Comparison of ENCODE assay signal across 10 cellular contexts in genomic region chr3:73029321-73029796, GRCh38. TPM values are rescaled to one million over a fixed set of nuclear protein-coding genes. Genes with fewer than 3 reads are reported as not detected.
DNase-seq lines count a peak whose midpoint lies in the region; ATAC-seq and TF ChIP-seq lines count a peak whose summit lies in the region.
"Had no signal": no experiment of that assay in that cellular context is flagged by ENCODE, and none has a peak within 500 bp of the region (broad histone marks: within the 10 kb centered on the region; RNA-seq: fewer than 3 reads in every experiment).

No MANE protein-coding gene starts in this region.

- no peaks in the 10 kb centered on the region; the same call in 1 of the 2 replicates for H3K36me3 ChIP-seq in PC-9 (ENCODE audit: low read depth)

- H3K9me2 ChIP-seq in PC-9 (ENCODE audit: insufficient read depth), result no peaks in the 10 kb centered on the region

- H3K4me1 ChIP-seq in PC-9 (replicated peaks; ENCODE audit: insufficient read depth), result peaks cover 21% of the 10 kb centered on the region

- no peak overlapping the region; the same call in 1 of the 2 replicates for H3K4me2 ChIP-seq in PC-9

- H2AFZ ChIP-seq in PC-9, result no peak overlapping the region

- peaks cover 11% of the 10 kb centered on the region; the same call in 1 of the 2 replicates for H3F3A ChIP-seq in PC-9 (ENCODE audit: insufficient read depth, low read depth)

- no peak for TF ChIP-seq CTCF in PC-9 (conservative IDR thresholded peaks at IDR 0.05)
- TF ChIP-seq CTCF in nephron (IDR thresholded peaks at IDR 0.05; ENCODE audit: unreplicated experiment in 3 of 3), result no peak
- no peak for TF ChIP-seq CTCF in GM10266 (IDR thresholded peaks at IDR 0.05; ENCODE audit: control insufficient read depth, insufficient read depth, low read depth, missing control alignments)

- no peak overlapping the region for H3K4me3 ChIP-seq in PC-9

- ATAC-seq in effector memory CD8-positive, alpha-beta T cell (replicated peaks), result peak; percentile 96

- POLR2A ChIA-PET in PC-9 (lab: Charles Lee; ENCODE audit: unreplicated experiment), result no interaction called here

- peaks cover 9% of the 10 kb centered on the region for H3K36me3 Mint-ChIP-seq in effector memory CD8-positive, alpha-beta T cell (ENCODE audit: insufficient read depth)
- peaks cover 37% of the 10 kb centered on the region for H3K36me3 Mint-ChIP-seq in nephron (ENCODE audit: low read depth)

- intact Hi-C loops in PC-9 (cut with micrococcal nuclease; ENCODE audit: unreplicated experiment), result no loop called here

- no peaks in the 10 kb centered on the region for H3K9me3 Mint-ChIP-seq in effector memory CD8-positive, alpha-beta T cell
- H3K9me3 Mint-ChIP-seq in nephron, result no peaks in the 10 kb centered on the region

- H3K27me3 Mint-ChIP-seq in effector memory CD8-positive, alpha-beta T cell, result no peaks in the 10 kb centered on the region
- H3K27me3 Mint-ChIP-seq in nephron (ENCODE audit: low read depth), result no peaks in the 10 kb centered on the region

- H4K20me1 ChIP-seq in PC-9 (ENCODE audit: insufficient read depth), result peaks cover 48% of the 10 kb centered on the region

- H3K9me3 ChIP-seq in PC-9 (ENCODE audit: insufficient read depth, low read depth), result no peaks in the 10 kb centered on the region

- H3K4me3 Mint-ChIP-seq in effector memory CD8-positive, alpha-beta T cell, result peak overlapping the region; percentile 1 to 7
- no peak overlapping the region for H3K4me3 Mint-ChIP-seq in nephron

- H3K79me2 ChIP-seq in PC-9 (ENCODE audit: low read depth), result peaks cover 96% of the 10 kb centered on the region

- no TSS peak for BruUV-seq in PC-9 (replicated peaks; lab: Mats Ljungman, UMichigan)

- peaks cover 44 to 78% of the 10 kb centered on the region in 2 donors for H3K4me1 Mint-ChIP-seq in effector memory CD8-positive, alpha-beta T cell (ENCODE audit: low read depth in 2 of 2)
- H3K4me1 Mint-ChIP-seq in nephron, result peaks cover 35% of the 10 kb centered on the region

- peak overlapping the region; percentile 76 for H3K27ac ChIP-seq in PC-9

- DNase-seq in Daoy (ENCODE audit: low read depth) (peak; percentile 50), PC-9 (peak; percentile 10 to 77), RPMI8226 (no peak), GM10266 (ENCODE audit: extremely low spot score) (no peak), globus pallidus (ENCODE audit: low spot score) (no peak)
- no peak for DNase-seq in effector memory CD8-positive, alpha-beta T cell
- no peak for DNase-seq in stimulated activated CD4-positive, alpha-beta T cell treated with anti-CD3 and anti-CD28 coated beads, Interleukin-12 subunit alpha, Interleukin-12 subunit beta, amount 100 ng/mL, for 4 hours
- DNase-seq: activated CD4-positive, alpha-beta T cell treated with anti-CD3 and anti-CD28 coated beads, Interleukin-2, amount 50 U/mL, for 4 hours; KBM-7 had no signal

- no peaks in the 10 kb centered on the region for H3K27me3 ChIP-seq in PC-9 (ENCODE audit: insufficient read depth, low read depth)

- peak overlapping the region; percentile 9 to 64 for H3K27ac Mint-ChIP-seq in effector memory CD8-positive, alpha-beta T cell
- H3K27ac Mint-ChIP-seq in nephron, result peak overlapping the region; percentile 0 to 23 (median 3)

- CTCF ChIA-PET in PC-9 (lab: Charles Lee), result no interaction called here

RNA-seq across cellular contexts. Expression of gene EBLN2, which starts 32.1 kb away (rescaled TPM):
- total RNA-seq in Daoy (2014; rRNA removed; shearing (Covaris generic)), result 2.2 and 3.0 TPM in 2 replicates
- 5.5 and 5.6 TPM in 2 replicates for total RNA-seq in PC-9 (2021)

RNA-seq across cellular contexts. Expression of gene PPP4R2, which starts 32.7 kb away (rescaled TPM):
- 43.6 and 49.1 TPM in 2 replicates for total RNA-seq in Daoy (2014; rRNA removed; shearing (Covaris generic))
- total RNA-seq in PC-9 (2021), result 63.2 and 97.4 TPM in 2 replicates

Comparison
In these comparisons a context has a peak if more than half of its experiments do, and no peak if none do; other contexts are left out.
1. DNase-seq: peak in Daoy (single experiment) and PC-9 (2 of 2); none in effector memory CD8-positive, alpha-beta T cell (0 of 3), RPMI8226 (single experiment), GM10266 (single experiment), globus pallidus (single experiment) and stimulated activated CD4-positive, alpha-beta T cell treated with anti-CD3 and anti-CD28 coated beads, Interleukin-12 subunit alpha, Interleukin-12 subunit beta, amount 100 ng/mL, for 4 hours (single experiment).
2. H3K4me3 Mint-ChIP-seq: peak in effector memory CD8-positive, alpha-beta T cell (2 of 2); none in nephron (0 of 3).